ENCODE assay signal across 1 cellular context in the genomic region with DNA sequence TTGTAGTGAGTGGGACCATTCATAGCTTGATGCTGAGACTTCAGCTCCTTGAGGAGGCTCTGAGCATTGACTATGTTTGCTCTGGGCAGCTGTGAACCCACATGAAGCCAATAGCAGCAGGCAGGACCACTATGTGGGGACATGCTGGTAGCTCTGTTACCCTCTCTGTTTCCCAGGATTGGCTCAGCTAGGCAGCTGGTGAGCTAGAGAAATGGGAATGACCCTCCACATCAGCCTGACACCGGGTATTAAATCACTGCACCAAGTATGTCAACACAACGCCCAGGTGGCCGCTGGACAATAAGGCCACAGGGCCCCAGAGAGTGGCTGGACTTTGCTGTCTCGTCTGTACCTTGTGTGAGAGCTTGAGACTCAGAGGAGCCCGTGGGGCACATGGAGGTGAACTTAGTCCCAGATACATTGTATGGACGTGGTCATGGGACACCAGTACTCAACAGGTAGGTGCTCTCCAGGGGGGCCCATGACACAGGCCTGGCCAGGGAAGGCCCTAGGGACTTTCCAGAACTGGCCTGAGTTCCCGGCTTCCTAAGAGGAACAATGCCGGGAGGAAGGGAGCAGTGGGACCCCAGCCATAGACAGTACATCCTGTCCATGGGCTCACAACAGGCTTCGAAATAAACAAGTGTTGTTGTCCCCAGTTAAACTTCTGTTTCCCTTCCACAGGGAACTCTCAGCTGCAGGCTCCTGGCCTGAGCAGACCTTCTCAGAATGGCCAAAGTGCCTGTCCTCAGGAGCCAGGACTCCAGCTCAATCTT.
TF ChIP-seq lines count a peak whose summit lies in the region.

No MANE protein-coding gene starts in this region.

TF ChIP-seq in endothelial cell of umbilical vein, 7 proteins besides CTCF, POLR2A, EP300 and RAD21:
- TF ChIP-seq JUN (IDR thresholded peaks at IDR 0.05; ENCODE audit: borderline replicate concordance, insufficient read depth, insufficient read length, low read depth) (no peak), MAX (IDR thresholded peaks at IDR 0.05; ENCODE audit: insufficient read depth, insufficient read length) (no peak), GATA2 (IDR thresholded peaks at IDR 0.05; ENCODE audit: insufficient read depth, insufficient read length, low read depth, low read length) (no peak), MYC (IDR thresholded peaks at IDR 0.05; ENCODE audit: low read depth, low read length) (no peak), POLR2AphosphoS5 (IDR thresholded peaks at IDR 0.05; ENCODE audit: insufficient read depth, low read depth, low read length) (no peak), FOS (IDR thresholded peaks at IDR 0.05; ENCODE audit: borderline replicate concordance, insufficient read depth, low read length) (no peak), EZH2 (IDR thresholded peaks at IDR 0.05; ENCODE audit: borderline replicate concordance, low read depth, low read length, severe bottlenecking) (no peak)
